In the genomic region with DNA sequence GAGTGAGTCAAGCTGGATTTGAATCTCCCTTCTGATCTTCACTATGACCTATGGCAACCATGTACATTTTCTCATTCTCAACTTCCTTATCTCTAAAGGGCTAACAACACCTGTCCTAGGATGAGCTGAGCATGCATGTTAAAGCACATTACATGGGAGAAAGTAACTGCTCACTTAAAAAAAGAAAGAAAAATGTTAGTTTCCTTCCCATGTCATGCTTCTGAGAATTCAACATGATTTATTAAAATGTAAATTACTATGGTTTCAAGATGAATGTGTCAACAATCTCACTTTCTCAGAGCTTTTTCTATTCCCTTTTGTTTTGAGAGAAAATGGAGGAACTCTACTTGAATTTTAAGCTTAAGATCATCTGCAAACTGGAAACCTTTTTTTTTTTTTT, we compare ENCODE assay signal across 19 cellular contexts.
"Had no signal": no experiment of that assay in that cellular context is flagged by ENCODE, and none has a peak within 500 bp of the region (broad histone marks: within the 10 kb centered on the region; RNA-seq: fewer than 3 reads in every experiment).

No MANE protein-coding gene starts in this region.

- H3K79me2 ChIP-seq: hepatocyte had no signal

- H2AFZ ChIP-seq: hepatocyte had no signal

- H3K9me3 ChIP-seq: mucosa of descending colon had no signal

- H3K27me3 ChIP-seq: cardiac muscle cell, hepatocyte had no signal

- H3K27ac ChIP-seq: cardiac muscle cell, hepatocyte had no signal

- ATAC-seq: activated CD8-positive, alpha-beta T cell treated with anti-CD3 and anti-CD28 coated beads for 36 hours; left cardiac atrium; mucosa of descending colon had no signal

- FAIRE-seq: islet of Langerhans had no signal

- H3K4me3 ChIP-seq: cardiac muscle cell, hepatocyte, mucosa of descending colon had no signal

- H3K36me3 ChIP-seq: cardiac muscle cell had no signal

- H3K4me2 ChIP-seq: hepatocyte had no signal

- DNase-seq: activated CD4-positive, alpha-beta T cell treated with anti-CD3 and anti-CD28 coated beads, Interleukin-2, amount 10 ng/mL, durations not matched to agents 24 days and 14 days; activated CD8-positive, alpha-beta T cell treated with anti-CD3 and anti-CD28 coated beads for 36 hours; activated naive CD4-positive, alpha-beta T cell treated with Interleukin-2 at 50 U/mL for 16 hours; activated naive CD8-positive, alpha-beta T cell treated with anti-CD3 and anti-CD28 coated beads, Interleukin-2, amount 10 ng/mL, durations not matched to agents 7 days and 5 days; activated T-cell treated with anti-CD3 and anti-CD28 coated beads, Interleukin-2, amount 50 U/mL, for 24 hours; amygdala; dermis blood vessel endothelial cell; foreskin fibroblast; left cardiac atrium; mesenchymal stem cell; mucosa of descending colon; naive B cell; retina; stimulated activated CD4-positive, alpha-beta T cell treated with anti-CD3 and anti-CD28 coated beads, Interleukin-1b, Interleukin-23, amount 100 ng/mL, for 48 hours; stimulated activated CD8-positive, alpha-beta memory T cell treated with anti-CD3 and anti-CD28 coated beads, Interleukin-4, amount 100 ng/mL, for 48 hours; stimulated activated naive CD4-positive, alpha-beta T cell had no signal
